In the genomic region with DNA sequence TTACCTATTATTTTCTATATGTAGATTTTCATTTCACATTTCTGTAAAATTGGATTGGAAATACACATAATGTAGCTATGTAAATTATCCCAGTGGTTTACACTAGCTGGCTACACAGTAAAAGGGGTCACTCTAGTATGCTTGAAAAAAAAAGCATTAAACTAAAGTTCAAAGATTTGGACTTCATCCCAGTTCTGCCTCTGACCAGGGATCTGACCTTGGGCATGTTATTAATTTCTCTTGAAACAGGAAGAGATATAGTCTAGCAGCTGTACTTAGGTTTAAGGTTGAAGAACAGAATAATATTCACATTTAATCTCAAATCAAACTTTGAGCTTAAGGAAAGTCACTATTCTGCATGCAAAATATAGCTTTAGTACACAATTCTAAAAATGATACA, we compare ENCODE assay signal across 20 cellular contexts.
"Had no signal": no experiment of that assay in that cellular context is flagged by ENCODE, and none has a peak within 500 bp of the region (broad histone marks: within the 10 kb centered on the region; RNA-seq: fewer than 3 reads in every experiment).

No MANE protein-coding gene starts in this region.

- H3K9ac ChIP-seq: parathyroid adenoma had no signal

- H3K27ac ChIP-seq: heart left ventricle, parathyroid adenoma, prostate gland, right lobe of liver, tibial artery, upper lobe of left lung, uterus had no signal

- H2AFZ ChIP-seq: parathyroid adenoma had no signal

- H3K27me3 ChIP-seq: heart left ventricle, right lobe of liver, tibial artery, upper lobe of left lung, uterus had no signal

- DNase-seq: cortex of kidney; effector memory CD8-positive, alpha-beta T cell; erythroblast; foreskin melanocyte; heart left ventricle; hippocampal formation; left cardiac atrium; mesendoderm; naive B cell; occipital lobe; retina; right lobe of liver; stimulated activated CD4-positive, alpha-beta T cell treated with anti-CD3 and anti-CD28 coated beads, Interleukin-4, amount 100 ng/mL, for 24 hours; tibial artery; upper lobe of left lung; uterus had no signal

- H3K4me1 ChIP-seq: parathyroid adenoma, prostate gland, right lobe of liver, uterus had no signal

- ATAC-seq: effector memory CD8-positive, alpha-beta T cell; heart left ventricle; left cardiac atrium; stimulated activated memory B cell treated with anti-CD40 and anti-IgM and Interleukin-4, amounts not matched to agents 10 μg/mL and 1 μg/mL and 100 μg/mL, for 72 hours had no signal

- H3K79me2 ChIP-seq: parathyroid adenoma had no signal

- H3K36me3 ChIP-seq: heart left ventricle, prostate gland, right lobe of liver, tibial artery, upper lobe of left lung, uterus had no signal

- FAIRE-seq: keratinocyte had no signal

- H3K9me3 ChIP-seq: heart left ventricle, prostate gland, right lobe of liver, tibial artery, upper lobe of left lung, uterus had no signal

- H3K4me3 ChIP-seq: heart left ventricle, prostate gland, right lobe of liver, tibial artery, upper lobe of left lung, uterus had no signal
